2 cellular contexts compared by ENCODE assay signal in genomic region chr19:11729586-11729985, GRCh38.
TF ChIP-seq lines count a peak whose summit lies in the region.

No MANE protein-coding gene starts in this region.

TF ChIP-seq in K562, 482 proteins besides CTCF, POLR2A, EP300 and RAD21:
- TF ChIP-seq, protein P1, sequence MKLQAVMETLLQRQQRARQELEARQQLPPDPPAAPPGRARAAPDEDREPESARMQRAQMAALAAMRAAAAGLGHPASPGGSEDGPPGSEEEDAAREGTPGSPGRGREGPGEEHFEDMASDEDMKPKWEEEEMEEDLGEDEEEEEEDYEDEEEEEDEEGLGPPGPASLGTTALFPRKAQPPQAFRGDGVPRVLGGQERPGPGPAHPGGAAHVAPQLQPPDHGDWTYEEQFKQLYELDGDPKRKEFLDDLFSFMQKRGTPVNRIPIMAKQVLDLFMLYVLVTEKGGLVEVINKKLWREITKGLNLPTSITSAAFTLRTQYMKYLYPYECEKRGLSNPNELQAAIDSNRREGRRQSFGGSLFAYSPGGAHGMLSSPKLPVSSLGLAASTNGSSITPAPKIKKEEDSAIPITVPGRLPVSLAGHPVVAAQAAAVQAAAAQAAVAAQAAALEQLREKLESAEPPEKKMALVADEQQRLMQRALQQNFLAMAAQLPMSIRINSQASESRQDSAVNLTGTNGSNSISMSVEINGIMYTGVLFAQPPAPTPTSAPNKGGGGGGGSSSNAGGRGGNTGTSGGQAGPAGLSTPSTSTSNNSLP (IDR thresholded peaks at IDR 0.05; ENCODE audit: borderline replicate concordance, low read depth, low read length) = no peak
- no peak for TF ChIP-seq EZH2 (IDR thresholded peaks at IDR 0.05; ENCODE audit: borderline replicate concordance, low read depth, low read length)
- no peak for TF ChIP-seq TCF7L2 (IDR thresholded peaks at IDR 0.05; ENCODE audit: low read depth, low read length)

TF ChIP-seq in GM23338, 12 proteins besides CTCF, POLR2A, EP300 and RAD21:
- TF ChIP-seq ZNF462 (CRISPR knock-in tag; IDR thresholded peaks at IDR 0.05) = no peak
- TF ChIP-seq NANOG (IDR thresholded peaks at IDR 0.05; ENCODE audit: borderline replicate concordance) = no peak
- TF ChIP-seq POLR2AphosphoS5 (IDR thresholded peaks at IDR 0.05; ENCODE audit: low read depth) = no peak
- TF ChIP-seq CREB1 (CRISPR knock-in tag; IDR thresholded peaks at IDR 0.05; ENCODE audit: low read depth) = no peak
- TF ChIP-seq ETS1 (IDR thresholded peaks at IDR 0.05) = no peak
- TF ChIP-seq REST (IDR thresholded peaks at IDR 0.05; ENCODE audit: unreplicated experiment) = no peak
- no peak for TF ChIP-seq STAT1 (IDR thresholded peaks at IDR 0.05; ENCODE audit: unreplicated experiment)
- no peak for TF ChIP-seq EZH2 (IDR thresholded peaks at IDR 0.05; ENCODE audit: low read depth, unreplicated experiment)
- no peak for TF ChIP-seq ZNF114 (CRISPR knock-in tag; IDR thresholded peaks at IDR 0.05)
- no peak for TF ChIP-seq EZH2phosphoT487 (IDR thresholded peaks at IDR 0.05; ENCODE audit: unreplicated experiment)
- no peak for TF ChIP-seq ZNF331 (CRISPR knock-in tag; IDR thresholded peaks at IDR 0.05; ENCODE audit: low read depth)
- no peak for TF ChIP-seq JUNB (IDR thresholded peaks at IDR 0.05; ENCODE audit: unreplicated experiment)
